Comparison of ENCODE assay signal across 23 cellular contexts in genomic region chr1:228168563-228169270, GRCh38. TPM values are rescaled to one million over a fixed set of nuclear protein-coding genes. Genes with fewer than 3 reads are reported as not detected.
A peak's percentile ranks its signal among the peaks of the same experiment; 100 is the strongest.
DNase-seq lines count a peak whose midpoint lies in the region; ATAC-seq and TF ChIP-seq lines count a peak whose summit lies in the region.
"Had no signal": no experiment of that assay in that cellular context is flagged by ENCODE, and none has a peak within 500 bp of the region (broad histone marks: within the 10 kb centered on the region; RNA-seq: fewer than 3 reads in every experiment).

No MANE protein-coding gene starts in this region.

- H3K4me1 ChIP-seq in spleen = peaks cover 11 to 68% (median 26%) of the 10 kb centered on the region in 6 donors

- no peak overlapping the region for H3K27ac ChIP-seq in spleen
- H3K27ac ChIP-seq: brain microvascular endothelial cell, esophagus squamous epithelium, sigmoid colon, vagina had no signal

- CTCF ChIA-PET in activated naive CD4-positive, alpha-beta T cell treated with anti-CD3 and anti-CD28 coated beads for 36 hours (lab: Charles Lee) = interaction anchor here (0.6 to 3.8 kb wide), 5 partner anchors 8 to 45 kb away, joined by 3 to 21 read pairs (median 3); no protein-coding TSS in a partner anchor

- H3K4me1 Mint-ChIP-seq in activated naive CD4-positive, alpha-beta T cell treated with anti-CD3 and anti-CD28 coated beads, Interleukin-2, amount 50 U/mL, for 24 hours = peaks cover 36% of the 10 kb centered on the region
- H3K4me1 Mint-ChIP-seq in activated naive CD4-positive, alpha-beta T cell treated with anti-CD3 and anti-CD28 coated beads for 36 hours (ENCODE audit: low read depth) = peaks cover 31% of the 10 kb centered on the region
- H3K4me1 Mint-ChIP-seq in activated T-helper 1 cell treated with anti-CD3 and anti-CD28 coated beads, Interleukin-12 subunit alpha, Interleukin-12 subunit beta, Interleukin-2, Interleukin-4 antibody, amounts not matched to agents 30 ng/mL and 10 ng/mL and 1 ng/mL, durations not matched to agents 14 hours and 24 hours and 36 hours (ENCODE audit: low read depth) = peaks cover 21% of the 10 kb centered on the region
- peaks cover 39% of the 10 kb centered on the region for H3K4me1 Mint-ChIP-seq in memory B cell

- TF ChIP-seq CTCF in spleen (IDR thresholded peaks at IDR 0.05 in 8 of 11, conservative IDR thresholded peaks at IDR 0.05 in 3 of 11) (no peak), GM20000 (IDR thresholded peaks at IDR 0.05; ENCODE audit: extremely low read depth, missing control alignments) (no peak)

- no peaks in the 10 kb centered on the region for H3K9me3 ChIP-seq in spleen
- H3K9me3 ChIP-seq: esophagus squamous epithelium, HAP-1, sigmoid colon, vagina had no signal

- no peak overlapping the region for H3K4me3 ChIP-seq in spleen
- H3K4me3 ChIP-seq: esophagus squamous epithelium, HAP-1, sigmoid colon, SK-N-MC, vagina had no signal

- ATAC-seq in memory B cell (ENCODE audit: low read depth) = no peak
- ATAC-seq: activated naive CD4-positive, alpha-beta T cell treated with anti-CD3 and anti-CD28 coated beads, Interleukin-2, amount 50 U/mL, for 72 hours had no signal

- H3K36me3 ChIP-seq in spleen = peaks cover 0 to 20% (median 0%) of the 10 kb centered on the region in 6 donors
- H3K36me3 ChIP-seq: brain microvascular endothelial cell, esophagus squamous epithelium, HAP-1, sigmoid colon, vagina had no signal

- no peak overlapping the region for H3K4me3 Mint-ChIP-seq in activated naive CD4-positive, alpha-beta T cell treated with anti-CD3 and anti-CD28 coated beads, Interleukin-2, amount 50 U/mL, for 24 hours
- no peak overlapping the region for H3K4me3 Mint-ChIP-seq in activated naive CD4-positive, alpha-beta T cell treated with anti-CD3 and anti-CD28 coated beads for 36 hours
- H3K4me3 Mint-ChIP-seq in activated T-helper 1 cell treated with anti-CD3 and anti-CD28 coated beads, Interleukin-12 subunit alpha, Interleukin-12 subunit beta, Interleukin-2, Interleukin-4 antibody, amounts not matched to agents 30 ng/mL and 10 ng/mL and 1 ng/mL, durations not matched to agents 14 hours and 24 hours and 36 hours = peak overlapping the region; percentile 0
- H3K4me3 Mint-ChIP-seq in memory B cell = no peak overlapping the region
- H3K4me3 Mint-ChIP-seq: activated CD4-positive, alpha-beta memory T cell treated with anti-CD3 and anti-CD28 coated beads, Interleukin-2, amount 10 ng/mL, durations not matched to agents 7 days and 5 days had no signal

- intact Hi-C loops in activated naive CD4-positive, alpha-beta T cell treated with anti-CD3 and anti-CD28 coated beads for 36 hours (cut with micrococcal nuclease) = loop anchor here (5.0 to 10.0 kb wide), 3 partner anchors 404 to 1286 kb away; partner anchors contain the start of gene COQ8A
- intact Hi-C loops in activated T-helper 1 cell treated with anti-CD3 and anti-CD28 coated beads, Interleukin-12 subunit alpha, Interleukin-12 subunit beta, Interleukin-2, Interleukin-4 antibody, amounts not matched to agents 30 ng/mL and 10 ng/mL and 1 ng/mL, durations not matched to agents 14 hours and 24 hours and 36 hours (cut with micrococcal nuclease) = loop anchor here (5.0 to 10.0 kb wide), 3 partner anchors 1336 to 1764 kb away; partner anchors contain the start of genes NUP133, PARP1, TAF5L and URB2
- intact Hi-C loops in spleen (cut with DNase I; ENCODE audit: low total_unique reads) = no loop called here

- H3K27me3 Mint-ChIP-seq in activated naive CD4-positive, alpha-beta T cell treated with anti-CD3 and anti-CD28 coated beads, Interleukin-2, amount 50 U/mL, for 24 hours = no peaks in the 10 kb centered on the region
- H3K27me3 Mint-ChIP-seq in activated naive CD4-positive, alpha-beta T cell treated with anti-CD3 and anti-CD28 coated beads for 36 hours (ENCODE audit: low read depth) = no peaks in the 10 kb centered on the region
- H3K27me3 Mint-ChIP-seq in activated T-helper 1 cell treated with anti-CD3 and anti-CD28 coated beads, Interleukin-12 subunit alpha, Interleukin-12 subunit beta, Interleukin-2, Interleukin-4 antibody, amounts not matched to agents 30 ng/mL and 10 ng/mL and 1 ng/mL, durations not matched to agents 14 hours and 24 hours and 36 hours (ENCODE audit: insufficient read depth) = no peaks in the 10 kb centered on the region
- no peaks in the 10 kb centered on the region for H3K27me3 Mint-ChIP-seq in memory B cell
- H3K27me3 Mint-ChIP-seq: activated CD4-positive, alpha-beta memory T cell treated with anti-CD3 and anti-CD28 coated beads, Interleukin-2, amount 10 ng/mL, durations not matched to agents 7 days and 5 days had no signal

- H3K9me3 Mint-ChIP-seq in activated naive CD4-positive, alpha-beta T cell treated with anti-CD3 and anti-CD28 coated beads, Interleukin-2, amount 50 U/mL, for 24 hours = no peaks in the 10 kb centered on the region
- no peaks in the 10 kb centered on the region for H3K9me3 Mint-ChIP-seq in activated naive CD4-positive, alpha-beta T cell treated with anti-CD3 and anti-CD28 coated beads for 36 hours
- no peaks in the 10 kb centered on the region for H3K9me3 Mint-ChIP-seq in activated T-helper 1 cell treated with anti-CD3 and anti-CD28 coated beads, Interleukin-12 subunit alpha, Interleukin-12 subunit beta, Interleukin-2, Interleukin-4 antibody, amounts not matched to agents 30 ng/mL and 10 ng/mL and 1 ng/mL, durations not matched to agents 14 hours and 24 hours and 36 hours
- H3K9me3 Mint-ChIP-seq in memory B cell = no peaks in the 10 kb centered on the region
- H3K9me3 Mint-ChIP-seq: activated CD4-positive, alpha-beta memory T cell treated with anti-CD3 and anti-CD28 coated beads, Interleukin-2, amount 10 ng/mL, durations not matched to agents 7 days and 5 days; activated naive CD4-positive, alpha-beta T cell treated with anti-CD3 and anti-CD28 coated beads, Interleukin-2, amount 50 U/mL, for 72 hours; nephron progenitor cell had no signal

- no peaks in the 10 kb centered on the region for H3K27me3 ChIP-seq in spleen (replicated peaks in 1 of 7)
- H3K27me3 ChIP-seq: brain microvascular endothelial cell, esophagus squamous epithelium, vagina had no signal

- peaks cover 4% of the 10 kb centered on the region for H3K36me3 Mint-ChIP-seq in activated naive CD4-positive, alpha-beta T cell treated with anti-CD3 and anti-CD28 coated beads, Interleukin-2, amount 50 U/mL, for 24 hours
- H3K36me3 Mint-ChIP-seq in activated naive CD4-positive, alpha-beta T cell treated with anti-CD3 and anti-CD28 coated beads for 36 hours (ENCODE audit: low read depth) = no peaks in the 10 kb centered on the region
- peaks cover 6% of the 10 kb centered on the region for H3K36me3 Mint-ChIP-seq in activated T-helper 1 cell treated with anti-CD3 and anti-CD28 coated beads, Interleukin-12 subunit alpha, Interleukin-12 subunit beta, Interleukin-2, Interleukin-4 antibody, amounts not matched to agents 30 ng/mL and 10 ng/mL and 1 ng/mL, durations not matched to agents 14 hours and 24 hours and 36 hours (ENCODE audit: low read depth)
- peaks cover 13% of the 10 kb centered on the region for H3K36me3 Mint-ChIP-seq in memory B cell

- WGBS in spleen, 5 donors = 81 to 87% (median 83%) methylated on average over 10 to 12 of the region's 12 CpGs

- no peak for DNase-seq in activated naive CD4-positive, alpha-beta T cell treated with anti-CD3 and anti-CD28 coated beads for 36 hours
- no peak for DNase-seq in activated T-helper 1 cell treated with anti-CD3 and anti-CD28 coated beads, Interleukin-12 subunit alpha, Interleukin-12 subunit beta, Interleukin-2, Interleukin-4 antibody, amounts not matched to agents 30 ng/mL and 10 ng/mL and 1 ng/mL, durations not matched to agents 14 hours and 24 hours and 36 hours (ENCODE audit: low spot score)
- DNase-seq in memory B cell (ENCODE audit: low spot score in 2 of 2) (no peak), spleen (peak; percentile 71), occipital lobe (lab: John Stamatoyannopoulos, UW) (no peak), NCI-H2196 treated with DMSO at 0.1 percent for 48 hours (lab: John Stamatoyannopoulos, UW; ENCODE audit: unreplicated experiment) (no peak), GM20000 (ENCODE audit: low spot score) (no peak)
- DNase-seq: activated CD4-positive, alpha-beta memory T cell treated with anti-CD3 and anti-CD28 coated beads, Interleukin-2, amount 10 ng/mL, durations not matched to agents 7 days and 5 days; brain microvascular endothelial cell; C1 segment of cervical spinal cord; DMS 273 treated with DMSO at 0.1 percent for 48 hours; esophagus squamous epithelium; IMR-90; NCI-H1436; NCI-H526; nephron progenitor cell; RPMI8226; sigmoid colon had no signal

- TF ChIP-seq POLR2A in spleen (IDR thresholded peaks at IDR 0.05) = no peak

- peak overlapping the region; percentile 41 for H3K27ac Mint-ChIP-seq in activated naive CD4-positive, alpha-beta T cell treated with anti-CD3 and anti-CD28 coated beads, Interleukin-2, amount 50 U/mL, for 24 hours
- H3K27ac Mint-ChIP-seq in activated naive CD4-positive, alpha-beta T cell treated with anti-CD3 and anti-CD28 coated beads for 36 hours = no peak overlapping the region
- H3K27ac Mint-ChIP-seq in activated T-helper 1 cell treated with anti-CD3 and anti-CD28 coated beads, Interleukin-12 subunit alpha, Interleukin-12 subunit beta, Interleukin-2, Interleukin-4 antibody, amounts not matched to agents 30 ng/mL and 10 ng/mL and 1 ng/mL, durations not matched to agents 14 hours and 24 hours and 36 hours = no peak overlapping the region
- peak overlapping the region; percentile 53 for H3K27ac Mint-ChIP-seq in memory B cell
- H3K27ac Mint-ChIP-seq: nephron progenitor cell had no signal

RNA-seq across cellular contexts. Expression of gene IBA57, which starts 3.1 kb away (rescaled TPM):
- 1 to 10 TPM; 4.9 to 5.5 TPM for total RNA-seq in activated naive CD4-positive, alpha-beta T cell treated with anti-CD3 and anti-CD28 coated beads for 36 hours
- total RNA-seq in activated T-helper 1 cell treated with anti-CD3 and anti-CD28 coated beads, Interleukin-12 subunit alpha, Interleukin-12 subunit beta, Interleukin-2, Interleukin-4 antibody, amounts not matched to agents 30 ng/mL and 10 ng/mL and 1 ng/mL, durations not matched to agents 14 hours and 24 hours and 36 hours = 7.5 and 8.1 TPM in 2 replicates
- total RNA-seq in spleen (10 to 100 TPM in 5 of 7 donors, 1 to 10 TPM in 2; 7.1 to 14.7 (median 11.6) TPM), occipital lobe (4.2 TPM)
- polyA plus RNA-seq in spleen = 1 to 10 TPM in 2 of 3 donors, under 1 TPM in 1; 0.59 to 4.3 (median 1.1) TPM

RNA-seq across cellular contexts. Expression of gene GJC2, which starts 19.0 kb away (rescaled TPM):
- under 1 TPM; 0.17 to 0.25 TPM for total RNA-seq in activated naive CD4-positive, alpha-beta T cell treated with anti-CD3 and anti-CD28 coated beads for 36 hours
- 0.61 and 0.93 TPM in 2 replicates for total RNA-seq in activated T-helper 1 cell treated with anti-CD3 and anti-CD28 coated beads, Interleukin-12 subunit alpha, Interleukin-12 subunit beta, Interleukin-2, Interleukin-4 antibody, amounts not matched to agents 30 ng/mL and 10 ng/mL and 1 ng/mL, durations not matched to agents 14 hours and 24 hours and 36 hours
- total RNA-seq in spleen (1 to 10 TPM in 6 of 7 donors, under 1 TPM in 1; 0.94 to 3.5 (median 2.4) TPM), occipital lobe (1.1 TPM)
- under 1 TPM; 0.35 to 0.96 (median 0.67) TPM for polyA plus RNA-seq in spleen

RNA-seq across cellular contexts. Expression of gene GUK1, which starts 28.6 kb away (rescaled TPM):
- total RNA-seq in activated naive CD4-positive, alpha-beta T cell treated with anti-CD3 and anti-CD28 coated beads for 36 hours = 100 to 1,000 TPM; 206 TPM
- 201 and 202 TPM in 2 replicates for total RNA-seq in activated T-helper 1 cell treated with anti-CD3 and anti-CD28 coated beads, Interleukin-12 subunit alpha, Interleukin-12 subunit beta, Interleukin-2, Interleukin-4 antibody, amounts not matched to agents 30 ng/mL and 10 ng/mL and 1 ng/mL, durations not matched to agents 14 hours and 24 hours and 36 hours
- total RNA-seq in spleen (100 to 1,000 TPM; 167 to 218 (median 186) TPM), occipital lobe (91.6 TPM)
- 100 to 1,000 TPM; 279 to 499 (median 316) TPM for polyA plus RNA-seq in spleen

RNA-seq across cellular contexts. Expression of gene OBSCN, which starts 39.1 kb away (rescaled TPM):
- total RNA-seq in activated naive CD4-positive, alpha-beta T cell treated with anti-CD3 and anti-CD28 coated beads for 36 hours = 10 to 100 TPM; 11.5 to 13.5 TPM
- total RNA-seq in activated T-helper 1 cell treated with anti-CD3 and anti-CD28 coated beads, Interleukin-12 subunit alpha, Interleukin-12 subunit beta, Interleukin-2, Interleukin-4 antibody, amounts not matched to agents 30 ng/mL and 10 ng/mL and 1 ng/mL, durations not matched to agents 14 hours and 24 hours and 36 hours = 15.0 and 15.2 TPM in 2 replicates
- 10 to 100 TPM; 35.3 to 71.7 (median 46.0) TPM for total RNA-seq in spleen
- 10 to 100 TPM; 12.6 to 31.6 (median 23.3) TPM for polyA plus RNA-seq in spleen
- 42.4 TPM for total RNA-seq in occipital lobe

RNA-seq across cellular contexts. Expression of gene MRPL55, which starts 59.6 kb away (rescaled TPM):
- total RNA-seq in activated naive CD4-positive, alpha-beta T cell treated with anti-CD3 and anti-CD28 coated beads for 36 hours = 10 to 100 TPM; 45.5 TPM
- 53.3 and 61.7 TPM in 2 replicates for total RNA-seq in activated T-helper 1 cell treated with anti-CD3 and anti-CD28 coated beads, Interleukin-12 subunit alpha, Interleukin-12 subunit beta, Interleukin-2, Interleukin-4 antibody, amounts not matched to agents 30 ng/mL and 10 ng/mL and 1 ng/mL, durations not matched to agents 14 hours and 24 hours and 36 hours
- total RNA-seq in spleen (100 to 1,000 TPM in 1 of 7 donors, 10 to 100 TPM in 6; 32.3 to 103 (median 39.0) TPM), occipital lobe (24.8 TPM)
- polyA plus RNA-seq in spleen = 100 to 1,000 TPM in 2 of 3 donors, 10 to 100 TPM in 1; 95.2 to 114 (median 111) TPM

Comparison
In these comparisons a context has a peak if more than half of its experiments do, and no peak if none do; other contexts are left out.
1. H3K27ac Mint-ChIP-seq: peak in activated naive CD4-positive, alpha-beta T cell treated with anti-CD3 and anti-CD28 coated beads, Interleukin-2, amount 50 U/mL, for 24 hours (single experiment) and memory B cell (single experiment); none in activated naive CD4-positive, alpha-beta T cell treated with anti-CD3 and anti-CD28 coated beads for 36 hours (single experiment) and activated T-helper 1 cell treated with anti-CD3 and anti-CD28 coated beads, Interleukin-12 subunit alpha, Interleukin-12 subunit beta, Interleukin-2, Interleukin-4 antibody, amounts not matched to agents 30 ng/mL and 10 ng/mL and 1 ng/mL, durations not matched to agents 14 hours and 24 hours and 36 hours (single experiment).